Comparison of ENCODE assay signal across 11 cellular contexts in the genomic region with DNA sequence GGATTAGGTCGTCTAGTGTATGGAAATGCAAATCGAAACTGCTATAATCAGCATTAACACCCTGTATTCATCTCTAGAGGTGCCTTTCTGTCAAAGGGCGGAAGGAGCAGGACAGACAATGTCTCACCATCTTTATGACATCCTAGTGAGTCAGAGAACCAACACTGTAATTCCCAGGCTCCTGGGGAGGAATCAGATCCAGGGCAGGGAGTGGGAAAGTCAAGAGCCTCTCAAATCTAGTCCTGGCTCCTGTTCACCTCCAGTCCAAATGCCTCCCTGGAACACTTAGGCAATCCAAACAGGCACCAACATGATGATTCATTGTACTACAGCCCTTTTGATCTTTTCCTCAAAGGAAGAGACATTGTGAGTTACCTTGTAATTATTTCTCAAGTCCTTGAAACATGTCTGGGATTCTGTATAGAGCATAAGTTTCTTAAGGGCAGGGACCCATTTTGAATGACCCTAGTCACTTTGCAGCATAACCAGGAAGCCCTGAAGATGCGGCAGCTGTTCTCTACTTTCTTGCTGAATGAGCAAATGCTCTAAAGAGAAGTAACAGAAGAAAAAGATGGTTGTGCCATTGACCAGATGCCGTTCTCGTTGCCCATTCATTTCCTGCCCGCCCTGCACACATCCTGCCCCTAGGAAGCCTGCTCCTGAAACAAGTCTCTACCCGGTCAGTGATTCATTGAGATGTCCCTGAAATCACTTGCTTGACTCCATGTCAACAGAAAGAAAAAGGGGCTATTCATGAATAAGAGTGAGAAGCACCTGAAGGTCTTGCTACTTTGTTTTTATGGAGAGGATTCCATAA.
A peak's percentile ranks its signal among the peaks of the same experiment; 100 is the strongest.
DNase-seq lines count a peak whose midpoint lies in the region; ATAC-seq and TF ChIP-seq lines count a peak whose summit lies in the region.
"Had no signal": no experiment of that assay in that cellular context is flagged by ENCODE, and none has a peak within 500 bp of the region (broad histone marks: within the 10 kb centered on the region; RNA-seq: fewer than 3 reads in every experiment).

No MANE protein-coding gene starts in this region.

- no peaks in the 10 kb centered on the region for H3K36me3 ChIP-seq in breast epithelium
- no peaks in the 10 kb centered on the region for H3K36me3 ChIP-seq in PC-3 (ENCODE audit: low read depth, low read length)
- H3K36me3 ChIP-seq in uterus, result no peaks in the 10 kb centered on the region

- H3K27ac ChIP-seq in breast epithelium (no peak overlapping the region), PC-3 (ENCODE audit: low read length) (peak overlapping the region; percentile 92), uterus (no peak overlapping the region)

- peaks cover 14% of the 10 kb centered on the region for H3K4me1 Mint-ChIP-seq in MCF 10A (ENCODE audit: insufficient read depth, unreplicated experiment)

- peaks cover 13% of the 10 kb centered on the region for H3F3A ChIP-seq in PC-3 (ENCODE audit: low read length, unreplicated experiment)

- no peaks in the 10 kb centered on the region for H3K9me3 Mint-ChIP-seq in MCF 10A (ENCODE audit: unreplicated experiment)
- H3K9me3 Mint-ChIP-seq: dendritic cell treated with granulocyte-macrophage colony-stimulating factor and Interleukin-4, amounts not matched to agents 40 ng/mL and 50 ng/mL, for 4 days had no signal

- TF ChIP-seq POLR2A in breast epithelium (IDR thresholded peaks at IDR 0.05) (no peak), uterus (IDR thresholded peaks at IDR 0.05) (no peak)

- H3K27me3 ChIP-seq in breast epithelium (no peaks in the 10 kb centered on the region), PC-3 (ENCODE audit: low read length) (no peaks in the 10 kb centered on the region), uterus (no peaks in the 10 kb centered on the region)

- CTCF ChIA-PET in MCF 10A (lab: Yijun Ruan, JAX) (interaction anchor here (0.6 kb wide), 1 partner anchor 473 kb away, joined by 4 read pairs; no protein-coding TSS in a partner anchor), PC-3 (lab: Charles Lee) (no interaction called here)

- H3K4me1 ChIP-seq in breast epithelium, result no peaks in the 10 kb centered on the region
- peaks cover 23% of the 10 kb centered on the region for H3K4me1 ChIP-seq in PC-3 (ENCODE audit: insufficient read depth, low read length)
- no peaks in the 10 kb centered on the region for H3K4me1 ChIP-seq in uterus

- no peaks in the 10 kb centered on the region for H4K20me1 ChIP-seq in PC-3 (ENCODE audit: low read length)

- H3K9ac ChIP-seq in PC-3 (ENCODE audit: low read length), result peak overlapping the region; percentile 51

- H3K4me3 ChIP-seq in breast epithelium (no peak overlapping the region), PC-3 (ENCODE audit: low read length) (peak overlapping the region; percentile 24; the same call in 1 of the 2 replicates), uterus (no peak overlapping the region)

- TF ChIP-seq CTCF in MCF 10A (IDR thresholded peaks at IDR 0.05; ENCODE audit: unreplicated experiment) (no peak), breast epithelium (IDR thresholded peaks at IDR 0.05) (no peak), PC-3 (conservative IDR thresholded peaks at IDR 0.05; ENCODE audit: low read depth, low read length) (no peak), uterus (IDR thresholded peaks at IDR 0.05) (no peak)

- H3K4me2 ChIP-seq in PC-3 (ENCODE audit: low read length), result peak overlapping the region; percentile 62

- peak; percentile 100 for DNase-seq in MCF 10A (ENCODE audit: unreplicated experiment)
- no peak for DNase-seq in breast epithelium (ENCODE audit: low spot score in 2 of 2)
- peak; percentile 97 for DNase-seq in PC-3
- DNase-seq in fibroblast of peridontal ligament (ENCODE audit: extremely low read depth), result peak; percentile 18
- peak; percentile 19 to 36 for DNase-seq in uterus
- DNase-seq in activated naive CD4-positive, alpha-beta T cell (lab: John Stamatoyannopoulos, UW), result no peak
- no peak for DNase-seq in GF-D8 (lab: John Stamatoyannopoulos, UW)
- DNase-seq in anterior cingulate cortex (lab: John Stamatoyannopoulos, UW), result no peak
- DNase-seq: activated CD4-positive, alpha-beta T cell treated with anti-CD3 and anti-CD28 coated beads, Interleukin-2, amount 50 U/mL, for 4 hours; stimulated activated CD4-positive, alpha-beta T cell treated with anti-CD3 and anti-CD28 coated beads, Interleukin-4, amount 100 ng/mL, for 4 hours had no signal

- no peaks in the 10 kb centered on the region for H3K27me3 Mint-ChIP-seq in MCF 10A (ENCODE audit: insufficient read depth, unreplicated experiment)
- H3K27me3 Mint-ChIP-seq: dendritic cell treated with granulocyte-macrophage colony-stimulating factor and Interleukin-4, amounts not matched to agents 40 ng/mL and 50 ng/mL, for 4 days had no signal

- intact Hi-C loops in MCF 10A (cut with micrococcal nuclease), result loop anchor here (2.0 kb wide), 1 partner anchor 114 kb away; a partner anchor contains a TSS
- intact Hi-C loops in breast epithelium (cut with DNase I; ENCODE audit: low total_unique reads), result no loop called here
- intact Hi-C loops in PC-3 (cut with micrococcal nuclease), result loop anchor here (2.0 kb wide), 2 partner anchors 116 to 400 kb away; no protein-coding TSS in a partner anchor
- intact Hi-C loops in uterus (cut with DNase I; ENCODE audit: low total_unique reads), result no loop called here

- H3K4me3 Mint-ChIP-seq in MCF 10A (ENCODE audit: unreplicated experiment), result no peak overlapping the region
- H3K4me3 Mint-ChIP-seq: dendritic cell treated with granulocyte-macrophage colony-stimulating factor and Interleukin-4, amounts not matched to agents 40 ng/mL and 50 ng/mL, for 4 days had no signal

- no peaks in the 10 kb centered on the region for H3K9me3 ChIP-seq in breast epithelium
- no peaks in the 10 kb centered on the region for H3K9me3 ChIP-seq in PC-3 (ENCODE audit: low read length)
- H3K9me3 ChIP-seq in uterus, result no peaks in the 10 kb centered on the region

- H3K9me2 ChIP-seq in PC-3 (replicated peaks; ENCODE audit: low read length), result no peaks in the 10 kb centered on the region

- H3K27ac Mint-ChIP-seq in MCF 10A (ENCODE audit: low read depth, unreplicated experiment), result peak overlapping the region; percentile 75
- H3K27ac Mint-ChIP-seq: dendritic cell treated with granulocyte-macrophage colony-stimulating factor and Interleukin-4, amounts not matched to agents 40 ng/mL and 50 ng/mL, for 4 days had no signal

- POLR2A ChIA-PET in MCF 10A (lab: Yijun Ruan, JAX) (interaction anchor here (0.5 to 1.2 kb wide), 4 partner anchors 112 to 931 kb away, joined by 3 to 6 read pairs (median 4); a partner anchor contains a TSS), PC-3 (lab: Charles Lee; ENCODE audit: unreplicated experiment) (no interaction called here)

- no peaks in the 10 kb centered on the region for H3K36me3 Mint-ChIP-seq in MCF 10A (ENCODE audit: insufficient read depth, unreplicated experiment)

- BruUV-seq in MCF 10A (replicated peaks; lab: Mats Ljungman, UMichigan) (no TSS peak), PC-3 (replicated peaks; lab: Mats Ljungman, UMichigan) (no TSS peak)

- H3K79me2 ChIP-seq in PC-3 (ENCODE audit: low read length), result no peaks in the 10 kb centered on the region

- H2AFZ ChIP-seq in PC-3 (ENCODE audit: low read length), result peak overlapping the region; percentile 54

- peak; percentile 98 for ATAC-seq in PC-3

Comparison
In these comparisons a context has a peak if more than half of its experiments do, and no peak if none do; other contexts are left out.
1. DNase-seq: peak in MCF 10A (single experiment), PC-3 (single experiment), fibroblast of peridontal ligament (single experiment) and uterus (2 of 2); none in breast epithelium (0 of 2), activated naive CD4-positive, alpha-beta T cell (0 of 4), GF-D8 (single experiment) and anterior cingulate cortex (0 of 58).
2. intact Hi-C loops: an anchor here in MCF 10A (2.0 kb wide) and PC-3 (2.0 kb wide); none called in breast epithelium and uterus.